In genomic region chr9:88090151-88090581, GRCh38 we compare ENCODE assay signal across 21 cellular contexts. TPM values are rescaled to one million over a fixed set of nuclear protein-coding genes. Genes with fewer than 3 reads are reported as not detected.
DNase-seq lines count a peak whose midpoint lies in the region; ATAC-seq and TF ChIP-seq lines count a peak whose summit lies in the region.
"Had no signal": no experiment of that assay in that cellular context is flagged by ENCODE, and none has a peak within 500 bp of the region (broad histone marks: within the 10 kb centered on the region; RNA-seq: fewer than 3 reads in every experiment).

No MANE protein-coding gene starts in this region.

- H3K9me3 ChIP-seq in trophoblast cell (ENCODE audit: insufficient read depth, low read depth, low read length) = no peaks in the 10 kb centered on the region
- H3K9me3 ChIP-seq: psoas muscle, SJSA1 had no signal

- no peak overlapping the region for H2BK120ac ChIP-seq in trophoblast cell (ENCODE audit: insufficient read depth, low read length, poor library complexity)

- H3K18ac ChIP-seq in trophoblast cell (ENCODE audit: low read length) = no peak overlapping the region

- no peak overlapping the region for H4K91ac ChIP-seq in trophoblast cell (ENCODE audit: low read depth, low read length)

- no peak overlapping the region for H2AFZ ChIP-seq in trophoblast cell (ENCODE audit: insufficient read depth, low read length, poor library complexity)

- H3K23ac ChIP-seq in trophoblast cell (ENCODE audit: low read length) = no peak overlapping the region

- H2BK5ac ChIP-seq in trophoblast cell (ENCODE audit: low read depth, low read length, poor library complexity) = no peak overlapping the region

- H3K4me1 ChIP-seq in trophoblast cell (ENCODE audit: control insufficient read depth in 1 of 2, insufficient read depth in 2 of 2, low read length in 2 of 2) = peaks cover 11 to 17% of the 10 kb centered on the region in 2 experiments
- H3K4me1 ChIP-seq: psoas muscle, SJSA1 had no signal

- DNase-seq in HEK293T (ENCODE audit: extremely low spot score) (peak; percentile 27), choroid plexus epithelial cell (ENCODE audit: low read depth) (peak; percentile 93), iris pigment epithelial cell (ENCODE audit: low read depth) (peak; percentile 80), trophoblast cell (peak; percentile 89), NCI-H187 treated with DMSO at 0.1 percent for 48 hours (lab: John Stamatoyannopoulos, UW) (no peak), DMS79 treated with DMSO at 0.1 percent for 48 hours (lab: John Stamatoyannopoulos, UW) (no peak), cortex of kidney (lab: John Stamatoyannopoulos, UW) (no peak)
- DNase-seq: activated effector memory CD4-positive, alpha-beta T cell treated with Interleukin-2 at 50 U/mL for 16 hours; AML-193; anterior cingulate cortex; dermis blood vessel endothelial cell; erythroblast; GF-D8; GOT3; naive B cell; NCI-H1436 treated with DMSO at 0.1 percent for 48 hours; psoas muscle; stimulated activated CD4-positive, alpha-beta T cell treated with anti-CD3 and anti-CD28 coated beads, Interleukin-15, amount 100 ng/mL, for 24 hours; stimulated activated naive CD8-positive, alpha-beta T cell treated with anti-CD3 and anti-CD28 coated beads, Interleukin-15, amount 100 ng/mL, for 72 hours had no signal

- no peak overlapping the region for H3K27ac ChIP-seq in trophoblast cell (ENCODE audit: low read depth, low read length)
- H3K27ac ChIP-seq: psoas muscle, SJSA1 had no signal

- no peak overlapping the region for H4K8ac ChIP-seq in trophoblast cell (ENCODE audit: low read depth, low read length)

- no peak overlapping the region for H3K4me2 ChIP-seq in trophoblast cell (ENCODE audit: low read length)

- H3K79me2 ChIP-seq in trophoblast cell (ENCODE audit: control insufficient read depth, insufficient read depth, low read length, poor library complexity) = no peaks in the 10 kb centered on the region

- H2BK12ac ChIP-seq in trophoblast cell (ENCODE audit: low read length) = no peak overlapping the region

- peaks cover 4% of the 10 kb centered on the region for H3K79me1 ChIP-seq in trophoblast cell (ENCODE audit: low read length)

- POLR2A ChIA-PET in HEK293T (lab: Yijun Ruan, JAX) = interaction anchor here (0.9 to 1.2 kb wide), 2 partner anchors 13 to 14 kb away, joined by 3 to 5 read pairs; no protein-coding TSS in a partner anchor

- H3K4me3 ChIP-seq in choroid plexus epithelial cell (ENCODE audit: low read depth, low read length) (no peak overlapping the region), trophoblast cell (ENCODE audit: low read depth, low read length) (no peak overlapping the region)
- H3K4me3 ChIP-seq: psoas muscle, SJSA1 had no signal

- no peak overlapping the region for H2AK5ac ChIP-seq in trophoblast cell (ENCODE audit: low read length)

- no peak for TF ChIP-seq CTCF in choroid plexus epithelial cell (conservative IDR thresholded peaks at IDR 0.05; ENCODE audit: low read depth, low read length)

- H3K36me3 ChIP-seq in trophoblast cell (ENCODE audit: control insufficient read depth in 1 of 2, insufficient read depth in 2 of 2, low read length in 2 of 2) = no peaks in the 10 kb centered on the region
- H3K36me3 ChIP-seq: SJSA1 had no signal

- no peak overlapping the region for H3K9ac ChIP-seq in trophoblast cell (ENCODE audit: low read length)

- no peak overlapping the region for H3K4ac ChIP-seq in trophoblast cell (ENCODE audit: low read depth, low read length)

- H4K12ac ChIP-seq in trophoblast cell (ENCODE audit: low read depth, low read length) = no peak overlapping the region

- no peaks in the 10 kb centered on the region for H3K27me3 ChIP-seq in trophoblast cell (ENCODE audit: insufficient read depth, low read length)
- H3K27me3 ChIP-seq: SJSA1 had no signal

- no peak overlapping the region for H3K14ac ChIP-seq in trophoblast cell (ENCODE audit: low read length)

- ATAC-seq in GM18502 (IDR thresholded peaks at IDR 0.05; ENCODE audit: poor library complexity, unreplicated experiment) = no peak
- ATAC-seq: psoas muscle; stimulated activated naive CD8-positive, alpha-beta T cell treated with anti-CD3 and anti-CD28 coated beads, Interleukin-15, amount 100 ng/mL, for 72 hours had no signal

- WGBS in trophoblast cell (ENCODE audit: extremely low coverage, insufficient coverage, insufficient read length) = no CpG with 5 or more reads among the region's 4 CpGs

- CTCF ChIA-PET in HEK293T (lab: Yijun Ruan, JAX) = interaction anchor here (0.6 kb wide), 1 partner anchor 1779 kb away, joined by 4 read pairs; no protein-coding TSS in a partner anchor

TF ChIP-seq in HEK293T, 16 proteins besides CTCF, POLR2A, EP300 and RAD21:
- no peak for TF ChIP-seq L3MBTL2 (conservative IDR thresholded peaks at IDR 0.05)
- no peak for TF ChIP-seq BHLHE40 (IDR thresholded peaks at IDR 0.05; ENCODE audit: borderline replicate concordance)
- no peak for TF ChIP-seq SP1 (IDR thresholded peaks at IDR 0.05)
- no peak for TF ChIP-seq TARDBP (IDR thresholded peaks at IDR 0.05)
- no peak for TF ChIP-seq ELF4 (IDR thresholded peaks at IDR 0.05)
- no peak for TF ChIP-seq LEF1 (IDR thresholded peaks at IDR 0.05; ENCODE audit: borderline replicate concordance)

RNA-seq across cellular contexts. Expression of gene SPATA31C2, which starts 48.1 kb away (rescaled TPM):
- not detected in 2 replicates for polyA plus RNA-seq in trophoblast cell (2013)
- polyA plus RNA-seq: psoas muscle had no signal

Comparison
In these comparisons a context has a peak if more than half of its experiments do, and no peak if none do; other contexts are left out.
1. DNase-seq: peak in HEK293T (single experiment), choroid plexus epithelial cell (single experiment), iris pigment epithelial cell (single experiment) and trophoblast cell (2 of 2); none in NCI-H187 treated with DMSO at 0.1 percent for 48 hours (single experiment), DMS79 treated with DMSO at 0.1 percent for 48 hours (single experiment) and cortex of kidney (single experiment).